Comparison of ENCODE assay signal across 8 cellular contexts in genomic region chr1:206380791-206381610, GRCh38.
DNase-seq lines count a peak whose midpoint lies in the region; ATAC-seq and TF ChIP-seq lines count a peak whose summit lies in the region.
"Not testable (repeated sequence)": the region's sequence is repeated elsewhere in the genome, so short reads cannot be mapped to it uniquely, and the experiment has no call there.

No MANE protein-coding gene starts in this region.

- TF ChIP-seq CTCF in mammary epithelial cell (conservative IDR thresholded peaks at IDR 0.05 in 1 of 2, IDR thresholded peaks at IDR 0.05 in 1 of 2; ENCODE audit: extremely low read depth in 1 of 2, insufficient read depth in 1 of 2, low read depth in 1 of 2, low read length in 2 of 2); mucosa of descending colon (IDR thresholded peaks at IDR 0.05): not testable (repeated sequence)

- not testable (repeated sequence) for H3K4me2 ChIP-seq in mammary epithelial cell (ENCODE audit: insufficient read depth, low read depth, low read length)

- H3K27me3 ChIP-seq in NT2/D1 (ENCODE audit: insufficient read depth, insufficient read length); mammary epithelial cell (ENCODE audit: insufficient read depth, low read length): not testable (repeated sequence)

- in situ Hi-C loops in mammary epithelial cell (cut with MboI; ENCODE audit: low sequenced_read_pairs in 2 of 2) = not testable (repeated sequence)

- H3K27ac ChIP-seq in mammary epithelial cell (ENCODE audit: insufficient read depth, low read depth, low read length) = not testable (repeated sequence)

- DNase-seq in GDM1 (lab: John Stamatoyannopoulos, UW) (peak; percentile 13), NCI-H1417 treated with DMSO at 0.1 percent for 48 hours (lab: John Stamatoyannopoulos, UW) (peak; percentile 62), NT2/D1 (ENCODE audit: low read depth, low spot score) (peak; percentile 15), mammary epithelial cell (peak; percentile 0), foreskin melanocyte (peak; percentile 35), mucosa of descending colon (peak in 1 of 3 donors; percentile 19)
- peak; percentile 10 for DNase-seq in activated CD4-positive, alpha-beta T cell treated with anti-CD3 and anti-CD28 coated beads, Interleukin-2, amount 10 ng/mL, durations not matched to agents 7 days and 5 days
- DNase-seq in stimulated activated naive CD8-positive, alpha-beta T cell treated with anti-CD3 and anti-CD28 coated beads, Interleukin-15, amount 100 ng/mL, for 72 hours = peak; percentile 5 to 30

- not testable (repeated sequence) for BruUV-seq in mammary epithelial cell (replicated peaks; lab: Mats Ljungman, UMichigan)

- intact Hi-C loops in mammary epithelial cell (cut with micrococcal nuclease); mucosa of descending colon (cut with DNase I, micrococcal nuclease): not testable (repeated sequence)

- dilution Hi-C loops in mammary epithelial cell (cut with HindIII; ENCODE audit: low sequenced_read_pairs) = not testable (repeated sequence)

- not testable (repeated sequence) for H3K4me1 ChIP-seq in NT2/D1 (ENCODE audit: insufficient read depth, insufficient read length); mammary epithelial cell (ENCODE audit: insufficient read depth, low read length); mucosa of descending colon (ENCODE audit: low read depth)

- H3K9me3 Mint-ChIP-seq in activated CD4-positive, alpha-beta T cell treated with anti-CD3 and anti-CD28 coated beads, Interleukin-2, amount 10 ng/mL, durations not matched to agents 7 days and 5 days; stimulated activated naive CD8-positive, alpha-beta T cell treated with anti-CD3 and anti-CD28 coated beads, Interleukin-15, amount 100 ng/mL, for 72 hours: not testable (repeated sequence)

- peak overlapping the region; percentile 85 for H3K27ac Mint-ChIP-seq in activated CD4-positive, alpha-beta T cell treated with anti-CD3 and anti-CD28 coated beads, Interleukin-2, amount 10 ng/mL, durations not matched to agents 7 days and 5 days
- peak overlapping the region; percentile 76 to 95 for H3K27ac Mint-ChIP-seq in stimulated activated naive CD8-positive, alpha-beta T cell treated with anti-CD3 and anti-CD28 coated beads, Interleukin-15, amount 100 ng/mL, for 72 hours

- H3K27me3 Mint-ChIP-seq in activated CD4-positive, alpha-beta T cell treated with anti-CD3 and anti-CD28 coated beads, Interleukin-2, amount 10 ng/mL, durations not matched to agents 7 days and 5 days; stimulated activated naive CD8-positive, alpha-beta T cell treated with anti-CD3 and anti-CD28 coated beads, Interleukin-15, amount 100 ng/mL, for 72 hours: not testable (repeated sequence)

- H4K20me1 ChIP-seq in mammary epithelial cell (ENCODE audit: insufficient read depth, low read length) = not testable (repeated sequence)

- H3K9ac ChIP-seq in NT2/D1 (ENCODE audit: insufficient read length, low read depth); mammary epithelial cell (ENCODE audit: insufficient read depth, low read length): not testable (repeated sequence)

- CTCF ChIA-PET in activated CD4-positive, alpha-beta T cell treated with anti-CD3 and anti-CD28 coated beads, Interleukin-2, amount 10 ng/mL, durations not matched to agents 7 days and 5 days (lab: Charles Lee); mammary epithelial cell (lab: Charles Lee; ENCODE audit: low non-redundant PET): not testable (repeated sequence)

- WGBS in mammary epithelial cell (ENCODE audit: low coverage, missing lambda C conversion rate) = no CpG with 5 or more reads among the region's 7 CpGs

- H2AFZ ChIP-seq in mammary epithelial cell (ENCODE audit: low read depth, low read length) = not testable (repeated sequence)

- H3K9me3 ChIP-seq in NT2/D1 (ENCODE audit: insufficient read depth, low read length); mammary epithelial cell (replicated peaks; ENCODE audit: insufficient read depth, low read length); mucosa of descending colon: not testable (repeated sequence)

- H3K79me2 ChIP-seq in mammary epithelial cell (ENCODE audit: insufficient read depth, low read length) = not testable (repeated sequence)

- not testable (repeated sequence) for H3K36me3 Mint-ChIP-seq in activated CD4-positive, alpha-beta T cell treated with anti-CD3 and anti-CD28 coated beads, Interleukin-2, amount 10 ng/mL, durations not matched to agents 7 days and 5 days (ENCODE audit: low read depth)

- POLR2A ChIA-PET in activated CD4-positive, alpha-beta T cell treated with anti-CD3 and anti-CD28 coated beads, Interleukin-2, amount 10 ng/mL, durations not matched to agents 7 days and 5 days (lab: Charles Lee) = not testable (repeated sequence)

- peak; percentile 68 for ATAC-seq in mucosa of descending colon
- ATAC-seq in stimulated activated naive CD8-positive, alpha-beta T cell treated with anti-CD3 and anti-CD28 coated beads, Interleukin-15, amount 100 ng/mL, for 72 hours = peak; percentile 73

- H3K4me1 Mint-ChIP-seq in activated CD4-positive, alpha-beta T cell treated with anti-CD3 and anti-CD28 coated beads, Interleukin-2, amount 10 ng/mL, durations not matched to agents 7 days and 5 days; stimulated activated naive CD8-positive, alpha-beta T cell treated with anti-CD3 and anti-CD28 coated beads, Interleukin-15, amount 100 ng/mL, for 72 hours: not testable (repeated sequence)

- not testable (repeated sequence) for H3K36me3 ChIP-seq in NT2/D1 (ENCODE audit: insufficient read depth, insufficient read length, low read length); mammary epithelial cell (ENCODE audit: insufficient read depth, low read length); mucosa of descending colon (ENCODE audit: low read depth)

- not testable (repeated sequence) for H3K4me3 Mint-ChIP-seq in activated CD4-positive, alpha-beta T cell treated with anti-CD3 and anti-CD28 coated beads, Interleukin-2, amount 10 ng/mL, durations not matched to agents 7 days and 5 days
- H3K4me3 Mint-ChIP-seq in stimulated activated naive CD8-positive, alpha-beta T cell treated with anti-CD3 and anti-CD28 coated beads, Interleukin-15, amount 100 ng/mL, for 72 hours = peak overlapping the region; percentile 29 to 66

- not testable (repeated sequence) for H3K4me3 ChIP-seq in NT2/D1 (ENCODE audit: insufficient read length, low read depth); mammary epithelial cell (replicated peaks in 1 of 3; ENCODE audit: insufficient read depth in 1 of 3, low read depth in 2 of 3, low read length in 3 of 3); mucosa of descending colon
